ENCODE assay signal across 11 cellular contexts in genomic region chr3:185796431-185797107, GRCh38. TPM values are rescaled to one million over a fixed set of nuclear protein-coding genes. Genes with fewer than 3 reads are reported as not detected.
DNase-seq lines count a peak whose midpoint lies in the region; ATAC-seq and TF ChIP-seq lines count a peak whose summit lies in the region.
"Had no signal": no experiment of that assay in that cellular context is flagged by ENCODE, and none has a peak within 500 bp of the region (broad histone marks: within the 10 kb centered on the region; RNA-seq: fewer than 3 reads in every experiment).

No MANE protein-coding gene starts in this region.

- WGBS in suprapubic skin = 41% methylated on average over 6 of the region's 7 CpGs

- DNase-seq in activated T-cell treated with anti-CD3 and anti-CD28 coated beads, Interleukin-2, amount 50 U/mL, for 72 hours = no peak
- no peak for DNase-seq in activated T-cell treated with anti-CD3 and anti-CD28 coated beads, Interleukin-2, amount 50 U/mL, for 4 hours
- DNase-seq in RWPE2 (ENCODE audit: low spot score) = no peak
- peak; percentile 44 for DNase-seq in fibroblast of villous mesenchyme (ENCODE audit: low read depth)
- DNase-seq in suprapubic skin (ENCODE audit: low spot score in 2 of 2) = no peak
- DNase-seq in NCI-H524 (lab: John Stamatoyannopoulos, UW) = no peak
- no peak for DNase-seq in stimulated activated CD4-positive, alpha-beta T cell treated with anti-CD3 and anti-CD28 coated beads, Interleukin-1b, Interleukin-23, amount 100 ng/mL, for 48 hours
- DNase-seq: CD4-positive, CD25-positive, alpha-beta regulatory T cell had no signal

- H3K36me3 ChIP-seq in RWPE2 (ENCODE audit: low read depth) (0 out of 2 replicates have a peak, but pooled peaks cover 4% of the 10 kb centered on the region), suprapubic skin (no peaks in the 10 kb centered on the region)

- H3K4me1 ChIP-seq in RWPE2 (ENCODE audit: insufficient read depth, poor library complexity, severe bottlenecking) (peaks cover 33% of the 10 kb centered on the region), suprapubic skin (peaks cover 7% of the 10 kb centered on the region)

- no peak overlapping the region for H3K4me3 ChIP-seq in RWPE2 (ENCODE audit: severe bottlenecking)
- no peak overlapping the region for H3K4me3 ChIP-seq in fibroblast of villous mesenchyme (ENCODE audit: low read depth, low read length)
- H3K4me3 ChIP-seq in suprapubic skin = no peak overlapping the region

- peak; percentile 33 to 39 for ATAC-seq in activated T-cell treated with anti-CD3 and anti-CD28 coated beads, Interleukin-2, amount 50 U/mL, for 72 hours (replicated peaks in 1 of 2)
- no peak for ATAC-seq in activated T-cell treated with anti-CD3 and anti-CD28 coated beads, Interleukin-2, amount 50 U/mL, for 4 hours
- peak; percentile 90 for ATAC-seq in RWPE2 (ENCODE audit: low read depth)
- no peak for ATAC-seq in GM19035 (IDR thresholded peaks at IDR 0.05; ENCODE audit: unreplicated experiment)

- peaks cover 14% of the 10 kb centered on the region for H3K4me1 Mint-ChIP-seq in activated T-cell treated with anti-CD3 and anti-CD28 coated beads, Interleukin-2, amount 50 U/mL, for 72 hours (ENCODE audit: low read depth)
- H3K4me1 Mint-ChIP-seq in activated T-cell treated with anti-CD3 and anti-CD28 coated beads, Interleukin-2, amount 50 U/mL, for 4 hours (ENCODE audit: low read depth) = no peaks in the 10 kb centered on the region

- no peak for TF ChIP-seq POLR2A in suprapubic skin (IDR thresholded peaks at IDR 0.05)

- no peaks in the 10 kb centered on the region for H3K9me3 ChIP-seq in RWPE2 (ENCODE audit: severe bottlenecking)
- H3K9me3 ChIP-seq in suprapubic skin = no peaks in the 10 kb centered on the region

- H3K27me3 Mint-ChIP-seq in activated T-cell treated with anti-CD3 and anti-CD28 coated beads, Interleukin-2, amount 50 U/mL, for 72 hours (ENCODE audit: low read depth) = peaks cover 19% of the 10 kb centered on the region
- peaks cover 32% of the 10 kb centered on the region for H3K27me3 Mint-ChIP-seq in activated T-cell treated with anti-CD3 and anti-CD28 coated beads, Interleukin-2, amount 50 U/mL, for 4 hours (ENCODE audit: low read depth)

- TF ChIP-seq CTCF in RWPE2 (IDR thresholded peaks at IDR 0.05; ENCODE audit: poor library complexity, severe bottlenecking) = no peak
- no peak for TF ChIP-seq CTCF in fibroblast of villous mesenchyme (IDR thresholded peaks at IDR 0.05; ENCODE audit: insufficient read depth, low read depth, low read length)
- no peak for TF ChIP-seq CTCF in suprapubic skin (IDR thresholded peaks at IDR 0.05)

- no peak for TF ChIP-seq EP300 in suprapubic skin (IDR thresholded peaks at IDR 0.05)

- H3K9me3 Mint-ChIP-seq in activated T-cell treated with anti-CD3 and anti-CD28 coated beads, Interleukin-2, amount 50 U/mL, for 72 hours = no peaks in the 10 kb centered on the region
- H3K9me3 Mint-ChIP-seq in activated T-cell treated with anti-CD3 and anti-CD28 coated beads, Interleukin-2, amount 50 U/mL, for 4 hours = peaks cover 6% of the 10 kb centered on the region

- H3K36me3 Mint-ChIP-seq in activated T-cell treated with anti-CD3 and anti-CD28 coated beads, Interleukin-2, amount 50 U/mL, for 72 hours (ENCODE audit: insufficient read depth in 2 of 2) = no peaks in the 10 kb centered on the region
- H3K36me3 Mint-ChIP-seq in activated T-cell treated with anti-CD3 and anti-CD28 coated beads, Interleukin-2, amount 50 U/mL, for 4 hours (ENCODE audit: insufficient read depth) = no peaks in the 10 kb centered on the region
- H3K36me3 Mint-ChIP-seq: activated naive CD8-positive, alpha-beta T cell; CD4-positive, CD25-positive, alpha-beta regulatory T cell had no signal

- no peak overlapping the region for H3K4me3 Mint-ChIP-seq in activated T-cell treated with anti-CD3 and anti-CD28 coated beads, Interleukin-2, amount 50 U/mL, for 72 hours
- no peak overlapping the region for H3K4me3 Mint-ChIP-seq in activated T-cell treated with anti-CD3 and anti-CD28 coated beads, Interleukin-2, amount 50 U/mL, for 4 hours
- H3K4me3 Mint-ChIP-seq: activated naive CD8-positive, alpha-beta T cell; CD4-positive, CD25-positive, alpha-beta regulatory T cell had no signal

- H3K27me3 ChIP-seq in RWPE2 (ENCODE audit: insufficient read depth, poor library complexity, severe bottlenecking) (no peaks in the 10 kb centered on the region), suprapubic skin (no peaks in the 10 kb centered on the region)

- no peak overlapping the region for H3K27ac Mint-ChIP-seq in activated T-cell treated with anti-CD3 and anti-CD28 coated beads, Interleukin-2, amount 50 U/mL, for 72 hours
- H3K27ac Mint-ChIP-seq: activated naive CD8-positive, alpha-beta T cell; CD4-positive, CD25-positive, alpha-beta regulatory T cell had no signal

- H3K27ac ChIP-seq in RWPE2 (ENCODE audit: poor library complexity, severe bottlenecking) = peak overlapping the region; percentile 76
- H3K27ac ChIP-seq in suprapubic skin = peak overlapping the region; percentile 41
- H3K27ac ChIP-seq: HL-60 had no signal

RNA-seq across cellular contexts. Expression of gene IGF2BP2, which starts 28.3 kb away (rescaled TPM):
- 1 to 10 TPM in 1 of 2 donors, under 1 TPM in 1; 0.53 to 1.2 TPM for total RNA-seq in activated T-cell treated with anti-CD3 and anti-CD28 coated beads, Interleukin-2, amount 50 U/mL, for 72 hours
- under 1 TPM; 0.43 to 0.79 (median 0.53) TPM for total RNA-seq in activated T-cell treated with anti-CD3 and anti-CD28 coated beads, Interleukin-2, amount 50 U/mL, for 4 hours
- total RNA-seq in fibroblast of villous mesenchyme = 62.5 and 67.8 TPM in 2 replicates
- total RNA-seq in suprapubic skin = 10 to 100 TPM in 1 of 4 donors, 1 to 10 TPM in 3; 7.6 to 29.9 (median 8.4) TPM

Comparison
In these comparisons a context has a peak if more than half of its experiments do, and no peak if none do; other contexts are left out.
1. ATAC-seq: peak in activated T-cell treated with anti-CD3 and anti-CD28 coated beads, Interleukin-2, amount 50 U/mL, for 72 hours (2 of 2) and RWPE2 (single experiment); none in activated T-cell treated with anti-CD3 and anti-CD28 coated beads, Interleukin-2, amount 50 U/mL, for 4 hours (0 of 2) and GM19035 (single experiment).